Comparison of ENCODE assay signal across 8 cellular contexts in genomic region chr10:93461807-93462178, GRCh38. TPM values are rescaled to one million over a fixed set of nuclear protein-coding genes. Genes with fewer than 3 reads are reported as not detected.
DNase-seq lines count a peak whose midpoint lies in the region; ATAC-seq and TF ChIP-seq lines count a peak whose summit lies in the region.

No MANE protein-coding gene starts in this region.

- H3K4me3 ChIP-seq in left ventricle myocardium inferior, result no peak overlapping the region
- no peak overlapping the region for H3K4me3 ChIP-seq in vagina

- H3K9me3 ChIP-seq in left ventricle myocardium inferior (replicated peaks) (no peaks in the 10 kb centered on the region), vagina (no peaks in the 10 kb centered on the region)

- TF ChIP-seq CTCF in left ventricle myocardium inferior (IDR thresholded peaks at IDR 0.05; ENCODE audit: borderline replicate concordance), result no peak
- TF ChIP-seq CTCF in vagina (IDR thresholded peaks at IDR 0.05), result no peak

- peak overlapping the region; percentile 93 for H3K27ac ChIP-seq in left ventricle myocardium inferior (replicated peaks)
- peak overlapping the region; percentile 94 for H3K27ac ChIP-seq in vagina

- DNase-seq in left ventricle myocardium inferior (no peak), Right ventricle myocardium superior (no peak), SW480 (ENCODE audit: low spot score) (peak; percentile 89), kidney glomerular epithelial cell (lab: John Stamatoyannopoulos, UW) (peak; percentile 82), vagina (ENCODE audit: extremely low spot score in 2 of 2) (no peak), GM19238 (ENCODE audit: insufficient read length, low spot score) (no peak)

- intact Hi-C loops in left ventricle myocardium inferior (cut with micrococcal nuclease) (no loop called here), Right ventricle myocardium superior (cut with DNase I) (no loop called here), vagina (cut with DNase I) (no loop called here)

- H3K36me3 ChIP-seq in left ventricle myocardium inferior, result no peaks in the 10 kb centered on the region
- H3K36me3 ChIP-seq in vagina, result no peaks in the 10 kb centered on the region

- H3K4me1 ChIP-seq in left ventricle myocardium inferior (peaks cover 73% of the 10 kb centered on the region), vagina (peaks cover 95% of the 10 kb centered on the region)

- H3K27me3 ChIP-seq in left ventricle myocardium inferior (ENCODE audit: low read depth), result no peaks in the 10 kb centered on the region
- H3K27me3 ChIP-seq in vagina, result no peaks in the 10 kb centered on the region

- ATAC-seq in Right ventricle myocardium superior (ENCODE audit: poor library complexity) (no peak), HG03439 (IDR thresholded peaks at IDR 0.05; ENCODE audit: unreplicated experiment) (no peak), GM18907 (IDR thresholded peaks at IDR 0.05; ENCODE audit: unreplicated experiment) (no peak)

- TF ChIP-seq POLR2A in vagina (IDR thresholded peaks at IDR 0.05), result no peak

RNA-seq across cellular contexts. Expression of gene MYOF, which starts 20.3 kb away (rescaled TPM):
- total RNA-seq in left ventricle myocardium inferior, result 43.6 TPM
- 30.4 TPM for total RNA-seq in Right ventricle myocardium superior
- total RNA-seq in vagina, result 107 TPM

RNA-seq across cellular contexts. Expression of gene CEP55, which starts 34.6 kb away (rescaled TPM):
- 0.66 TPM for total RNA-seq in left ventricle myocardium inferior
- 0.59 TPM for total RNA-seq in Right ventricle myocardium superior
- 3.2 TPM for total RNA-seq in vagina

Comparison
In these comparisons a context has a peak if more than half of its experiments do, and no peak if none do; other contexts are left out.
1. DNase-seq: peak in SW480 (single experiment) and kidney glomerular epithelial cell (single experiment); none in left ventricle myocardium inferior (single experiment), Right ventricle myocardium superior (single experiment), vagina (0 of 2) and GM19238 (single experiment).